Comparison of ENCODE assay signal across 2 cellular contexts in the genomic region with DNA sequence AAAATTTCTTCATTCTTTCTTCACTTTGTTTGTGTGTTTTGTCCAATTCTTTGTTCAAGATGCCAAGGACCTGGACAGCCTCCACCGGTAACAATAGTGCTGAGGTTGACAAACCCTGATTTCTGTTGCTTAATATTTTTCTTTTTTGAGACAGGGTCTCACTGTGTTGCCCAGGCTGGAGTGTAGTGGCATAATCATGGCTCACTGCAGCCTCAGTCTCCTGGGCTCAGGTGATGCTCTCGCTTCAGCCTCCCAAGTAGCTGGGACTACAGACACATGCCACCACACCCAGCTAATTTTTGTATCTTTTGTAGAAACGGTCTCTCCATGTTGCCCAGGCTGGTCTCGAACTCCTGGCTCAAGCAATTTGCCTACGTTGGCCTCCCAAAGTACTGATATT. TPM values are rescaled to one million over a fixed set of nuclear protein-coding genes. Genes with fewer than 3 reads are reported as not detected.
"Had no signal": no experiment of that assay in that cellular context is flagged by ENCODE, and none has a peak within 500 bp of the region (broad histone marks: within the 10 kb centered on the region; RNA-seq: fewer than 3 reads in every experiment).

No MANE protein-coding gene starts in this region.

RNA-seq across cellular contexts. Expression of gene TMEM61, which starts 16.6 kb away (rescaled TPM):
- total RNA-seq: G401, GM12878 had no signal
- polyA plus RNA-seq: GM12878 had no signal

RNA-seq across cellular contexts. Expression of gene BSND, which starts 34.9 kb away (rescaled TPM):
- total RNA-seq: G401, GM12878 had no signal
- polyA plus RNA-seq: GM12878 had no signal
